Comparison of ENCODE assay signal across 31 cellular contexts in the genomic region with DNA sequence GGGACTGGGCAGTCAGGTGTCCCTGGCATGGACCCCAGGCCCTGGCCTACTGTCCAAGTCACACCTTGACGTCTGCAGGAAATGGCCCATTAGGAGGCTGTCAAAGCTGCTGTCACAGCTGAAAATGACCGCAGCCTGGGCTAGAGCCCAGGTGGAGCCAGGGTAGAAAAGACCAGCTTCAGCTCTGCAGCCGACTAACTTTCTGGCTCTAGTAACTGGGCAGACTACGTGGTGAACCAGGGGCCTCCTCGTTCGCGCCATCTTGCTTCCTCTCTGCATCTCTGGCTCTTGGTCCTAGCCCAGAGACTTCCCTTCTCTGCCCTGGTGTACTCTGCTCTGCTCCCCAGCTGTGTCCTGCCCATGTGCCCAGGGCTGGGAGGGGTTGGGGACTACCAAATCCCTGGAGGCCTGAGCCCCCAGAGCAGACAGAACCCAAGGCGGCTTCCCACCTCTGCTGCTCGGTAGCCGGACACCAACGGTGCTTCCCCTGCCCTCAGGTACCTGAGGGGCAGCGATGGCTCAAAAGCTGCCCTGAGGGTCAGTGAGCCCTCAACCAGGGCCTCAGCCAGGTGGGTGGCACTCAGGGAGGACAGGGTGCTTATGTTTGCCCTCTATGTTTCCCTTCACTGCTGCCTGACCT. TPM values are rescaled to one million over a fixed set of nuclear protein-coding genes. Genes with fewer than 3 reads are reported as not detected.
A peak's percentile ranks its signal among the peaks of the same experiment; 100 is the strongest.
DNase-seq lines count a peak whose midpoint lies in the region; ATAC-seq, FAIRE-seq and TF ChIP-seq lines count a peak whose summit lies in the region.
"Had no signal": no experiment of that assay in that cellular context is flagged by ENCODE, and none has a peak within 500 bp of the region (broad histone marks: within the 10 kb centered on the region; RNA-seq: fewer than 3 reads in every experiment).

No MANE protein-coding gene starts in this region.

- H3K27me3 ChIP-seq in naive thymus-derived CD4-positive, alpha-beta T cell (ENCODE audit: control insufficient read depth in 2 of 2, insufficient read depth in 2 of 2, low read length in 2 of 2) = no peaks in the 10 kb centered on the region
- no peaks in the 10 kb centered on the region for H3K27me3 ChIP-seq in Peyer's patch
- H3K27me3 ChIP-seq: foreskin keratinocyte, tibial artery had no signal

- H3K4me3 Mint-ChIP-seq in naive thymus-derived CD4-positive, alpha-beta T cell = no peak overlapping the region
- H3K4me3 Mint-ChIP-seq: activated CD8-positive, alpha-beta T cell treated with anti-CD3 and anti-CD28 coated beads, Interleukin-2, amount 10 ng/mL, durations not matched to agents 7 days and 5 days; activated naive CD4-positive, alpha-beta T cell treated with anti-CD3 and anti-CD28 coated beads for 36 hours; CD4-positive, alpha-beta T cell; immature natural killer cell; stimulated activated naive CD8-positive, alpha-beta T cell treated with anti-CD3 and anti-CD28 coated beads, Interleukin-15, Interleukin-2, amounts not matched to agents 100 ng/mL and 50 ng/mL, for 24 hours; T-helper 2 cell treated with Interferon-gamma antibody and Interleukin-4, amounts not matched to agents 5 μg/mL and 100 μg/mL, for 36 hours; WTC11 had no signal

- H3K4me3 ChIP-seq in naive thymus-derived CD4-positive, alpha-beta T cell (ENCODE audit: low read length) = no peak overlapping the region
- no peak overlapping the region for H3K4me3 ChIP-seq in Peyer's patch
- H3K4me3 ChIP-seq: skin epidermis, tibial artery had no signal

- intact Hi-C loops in naive thymus-derived CD4-positive, alpha-beta T cell (cut with micrococcal nuclease) = no loop called here

- peaks cover 0 to 2% (median 0%) of the 10 kb centered on the region in 7 donors for H3K4me1 Mint-ChIP-seq in naive thymus-derived CD4-positive, alpha-beta T cell
- H3K4me1 Mint-ChIP-seq: WTC11 had no signal

- POLR2A ChIA-PET in naive thymus-derived CD4-positive, alpha-beta T cell (lab: Charles Lee) = interaction anchor here (1.3 kb wide), 1 partner anchor 121 kb away, joined by 4 read pairs; a partner anchor contains a TSS

- H3K9me3 ChIP-seq in naive thymus-derived CD4-positive, alpha-beta T cell (ENCODE audit: control insufficient read depth in 2 of 3, low read length in 3 of 3) = no peaks in the 10 kb centered on the region
- no peaks in the 10 kb centered on the region for H3K9me3 ChIP-seq in Peyer's patch
- H3K9me3 ChIP-seq: tibial artery had no signal

- no peak for DNase-seq in GM12891 (ENCODE audit: insufficient read length, low spot score)
- peak; percentile 70 for DNase-seq in RPMI8226
- no peak for DNase-seq in naive thymus-derived CD4-positive, alpha-beta T cell
- no peak for DNase-seq in Peyer's patch
- DNase-seq in SIG-M5 (lab: John Stamatoyannopoulos, UW) = no peak
- DNase-seq: activated CD8-positive, alpha-beta T cell treated with anti-CD3 and anti-CD28 coated beads, Interleukin-2, amount 10 ng/mL, durations not matched to agents 7 days and 5 days; activated naive CD4-positive, alpha-beta T cell treated with anti-CD3 and anti-CD28 coated beads for 36 hours; activated T-cell treated with anti-CD3 and anti-CD28 coated beads, Interleukin-2, amount 50 U/mL, for 48 hours; anterior cingulate cortex; CD4-positive, alpha-beta T cell; foreskin keratinocyte; immature natural killer cell; NCI-H187; NCI-H2227 treated with DMSO at 0.1 percent for 48 hours; NCI-H774; OCI-M1; stimulated activated CD4-positive, alpha-beta T cell treated with anti-CD3 and anti-CD28 coated beads, Interleukin-2, amount 100 ng/mL, for 48 hours; tibial artery had no signal

- H3K4me1 ChIP-seq in naive thymus-derived CD4-positive, alpha-beta T cell (ENCODE audit: control insufficient read depth in 2 of 2, insufficient read depth in 2 of 2, low read length in 2 of 2) = no peaks in the 10 kb centered on the region
- H3K4me1 ChIP-seq in Peyer's patch = no peaks in the 10 kb centered on the region
- H3K4me1 ChIP-seq: foreskin keratinocyte had no signal

- peak overlapping the region in 5 of 9 donors; percentile 21 to 65 (median 28) for H3K27ac Mint-ChIP-seq in naive thymus-derived CD4-positive, alpha-beta T cell
- H3K27ac Mint-ChIP-seq: activated CD8-positive, alpha-beta T cell treated with anti-CD3 and anti-CD28 coated beads, Interleukin-2, amount 10 ng/mL, durations not matched to agents 7 days and 5 days; activated naive CD4-positive, alpha-beta T cell treated with anti-CD3 and anti-CD28 coated beads for 36 hours; CD4-positive, alpha-beta T cell; immature natural killer cell; stimulated activated naive CD8-positive, alpha-beta T cell treated with anti-CD3 and anti-CD28 coated beads, Interleukin-15, Interleukin-2, amounts not matched to agents 100 ng/mL and 50 ng/mL, for 24 hours; T-helper 2 cell treated with Interferon-gamma antibody and Interleukin-4, amounts not matched to agents 5 μg/mL and 100 μg/mL, for 36 hours; WTC11 had no signal

- peaks cover 0 to 35% (median 0%) of the 10 kb centered on the region in 3 experiments for H3K36me3 ChIP-seq in naive thymus-derived CD4-positive, alpha-beta T cell (ENCODE audit: control insufficient read depth in 2 of 3, insufficient read depth in 3 of 3, low read length in 3 of 3)
- H3K36me3 ChIP-seq in Peyer's patch = peaks cover 0 to 32% (median 0%) of the 10 kb centered on the region in 3 donors

- H3K27ac ChIP-seq in naive thymus-derived CD4-positive, alpha-beta T cell (ENCODE audit: low read depth, low read length) = peak overlapping the region; percentile 14
- H3K27ac ChIP-seq in Peyer's patch = no peak overlapping the region
- H3K27ac ChIP-seq: foreskin keratinocyte, KMS-11, skin epidermis, tibial artery had no signal

- TF ChIP-seq POLR2A in GM12891 (IDR thresholded peaks at IDR 0.05; ENCODE audit: low read depth, low read length) (no peak; the same call in 1 of the 2 replicates), Peyer's patch (IDR thresholded peaks at IDR 0.05) (no peak)

- no peak for ATAC-seq in naive thymus-derived CD4-positive, alpha-beta T cell
- ATAC-seq in GM19328 (IDR thresholded peaks at IDR 0.05; ENCODE audit: unreplicated experiment) = no peak
- ATAC-seq: activated CD8-positive, alpha-beta T cell treated with anti-CD3 and anti-CD28 coated beads, Interleukin-2, amount 10 ng/mL, durations not matched to agents 7 days and 5 days; foreskin keratinocyte had no signal

- peaks cover 0 to 13% (median 4%) of the 10 kb centered on the region in 5 donors for H3K36me3 Mint-ChIP-seq in naive thymus-derived CD4-positive, alpha-beta T cell

- FAIRE-seq in GM12891 (lab: Jason Lieb, UNC) = no peak
- FAIRE-seq: H54 had no signal

- no peaks in the 10 kb centered on the region for H3K27me3 Mint-ChIP-seq in naive thymus-derived CD4-positive, alpha-beta T cell
- H3K27me3 Mint-ChIP-seq: CD4-positive, alpha-beta T cell; stimulated activated naive CD8-positive, alpha-beta T cell treated with anti-CD3 and anti-CD28 coated beads, Interleukin-15, Interleukin-2, amounts not matched to agents 100 ng/mL and 50 ng/mL, for 24 hours had no signal

- CTCF ChIA-PET in naive thymus-derived CD4-positive, alpha-beta T cell (lab: Charles Lee) = no interaction called here

- TF ChIP-seq CTCF in Peyer's patch (IDR thresholded peaks at IDR 0.05) = no peak

- H3K9me3 Mint-ChIP-seq in naive thymus-derived CD4-positive, alpha-beta T cell = peaks cover 0 to 2% (median 0%) of the 10 kb centered on the region in 11 donors
- H3K9me3 Mint-ChIP-seq: activated naive CD4-positive, alpha-beta T cell treated with anti-CD3 and anti-CD28 coated beads for 36 hours; CD4-positive, alpha-beta T cell; immature natural killer cell; stimulated activated naive CD8-positive, alpha-beta T cell treated with anti-CD3 and anti-CD28 coated beads, Interleukin-15, Interleukin-2, amounts not matched to agents 100 ng/mL and 50 ng/mL, for 24 hours; T-helper 2 cell treated with Interferon-gamma antibody and Interleukin-4, amounts not matched to agents 5 μg/mL and 100 μg/mL, for 36 hours; WTC11 had no signal

TF ChIP-seq in GM12891, 5 proteins besides CTCF, POLR2A, EP300 and RAD21:
- TF ChIP-seq POLR2AphosphoS5 (IDR thresholded peaks at IDR 0.05; ENCODE audit: low read depth, low read length) (peak; percentile 7; the same call in 1 of the 2 replicates), TAF1 (IDR thresholded peaks at IDR 0.05; ENCODE audit: low read depth, low read length) (no peak)
TF ChIP-seq in GM12891: peak in this region for 1.

RNA-seq across cellular contexts. Expression of a gene that starts 19.7 kb away (rescaled TPM):
- 52.9 TPM for polyA plus RNA-seq in GM12891 (2012; ENCODE audit: low read depth, missing spikeins)
- total RNA-seq in naive thymus-derived CD4-positive, alpha-beta T cell = 100 to 1,000 TPM in 1 of 5 experiments, 10 to 100 TPM in 4; 65.9 to 102 (median 90.8) TPM
- 10 to 100 TPM; 27.9 to 66.6 TPM for polyA plus RNA-seq in naive thymus-derived CD4-positive, alpha-beta T cell
- total RNA-seq in Peyer's patch = 10 to 100 TPM; 14.4 to 61.9 (median 26.4) TPM

RNA-seq across cellular contexts. Expression of a gene that starts 20.7 kb away (rescaled TPM):
- polyA plus RNA-seq in GM12891 (2012; ENCODE audit: low read depth, missing spikeins) = 20.3 TPM
- 100 to 1,000 TPM in 1 of 5 experiments, 10 to 100 TPM in 4; 49.9 to 114 (median 66.7) TPM for total RNA-seq in naive thymus-derived CD4-positive, alpha-beta T cell
- polyA plus RNA-seq in naive thymus-derived CD4-positive, alpha-beta T cell = 10 to 100 TPM; 17.7 to 25.3 TPM
- 10 to 100 TPM; 15.1 to 66.0 (median 23.7) TPM for total RNA-seq in Peyer's patch

RNA-seq across cellular contexts. Expression of a gene that starts 21.1 kb away (rescaled TPM):
- 206 TPM for polyA plus RNA-seq in GM12891 (2012; ENCODE audit: low read depth, missing spikeins)
- 100 to 1,000 TPM in 2 of 5 experiments, 10 to 100 TPM in 3; 54.5 to 234 (median 99.4) TPM for total RNA-seq in naive thymus-derived CD4-positive, alpha-beta T cell
- polyA plus RNA-seq in naive thymus-derived CD4-positive, alpha-beta T cell = 100 to 1,000 TPM; 192 to 203 TPM
- 10 to 100 TPM; 25.4 to 42.4 (median 27.7) TPM for total RNA-seq in Peyer's patch

RNA-seq across cellular contexts. Expression of a gene that starts 30.6 kb away (rescaled TPM):
- not detected for polyA plus RNA-seq in GM12891 (2012; ENCODE audit: low read depth, missing spikeins)
- total RNA-seq in naive thymus-derived CD4-positive, alpha-beta T cell = under 1 TPM in 1 of 5 experiments, not detected in 4; 0.42 TPM
- polyA plus RNA-seq in naive thymus-derived CD4-positive, alpha-beta T cell = not detected
- not detected for total RNA-seq in Peyer's patch
- total RNA-seq: activated CD8-positive, alpha-beta T cell treated with anti-CD3 and anti-CD28 coated beads, Interleukin-2, amount 10 ng/mL, durations not matched to agents 7 days and 5 days; activated naive CD4-positive, alpha-beta T cell treated with anti-CD3 and anti-CD28 coated beads for 36 hours; CD4-positive, alpha-beta T cell; liver; SK-MEL-5 had no signal
- polyA plus RNA-seq: immature natural killer cell, liver, neural cell had no signal

RNA-seq across cellular contexts. Expression of a gene that starts 35.9 kb away (rescaled TPM):
- polyA plus RNA-seq in GM12891 (2012; ENCODE audit: low read depth, missing spikeins) = not detected
- total RNA-seq in naive thymus-derived CD4-positive, alpha-beta T cell = under 1 TPM in 1 of 5 experiments, not detected in 4; 0.64 TPM
- not detected for polyA plus RNA-seq in naive thymus-derived CD4-positive, alpha-beta T cell
- total RNA-seq in Peyer's patch = not detected
- total RNA-seq: activated CD8-positive, alpha-beta T cell treated with anti-CD3 and anti-CD28 coated beads, Interleukin-2, amount 10 ng/mL, durations not matched to agents 7 days and 5 days; activated naive CD4-positive, alpha-beta T cell treated with anti-CD3 and anti-CD28 coated beads for 36 hours; cardiac septum; CD4-positive, alpha-beta T cell; epithelial cell of proximal tubule; foreskin keratinocyte; liver; pulmonary artery endothelial cell; SK-MEL-5 had no signal
- polyA plus RNA-seq: foreskin keratinocyte, immature natural killer cell had no signal
